16 cellular contexts compared by ENCODE assay signal in the genomic region with DNA sequence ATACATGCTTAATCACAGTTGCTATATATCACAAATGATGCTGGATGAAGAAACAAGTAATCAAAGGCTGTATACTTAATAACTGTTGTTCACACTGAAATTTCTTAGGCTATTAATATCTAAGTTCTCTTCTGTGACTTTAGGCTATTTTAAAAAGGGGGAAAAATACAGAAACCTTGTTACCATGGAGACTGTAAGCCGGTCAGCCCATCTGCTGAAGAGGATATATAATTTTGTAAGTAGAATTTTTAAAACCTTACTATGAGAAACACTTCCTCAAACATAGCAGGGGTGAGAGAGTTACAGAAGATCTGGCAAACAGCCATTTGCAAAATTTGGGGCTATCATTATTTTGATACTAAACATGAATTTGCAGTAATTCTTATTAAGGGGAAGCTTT. TPM values are rescaled to one million over a fixed set of nuclear protein-coding genes. Genes with fewer than 3 reads are reported as not detected.
DNase-seq lines count a peak whose midpoint lies in the region; ATAC-seq and TF ChIP-seq lines count a peak whose summit lies in the region.
"Had no signal": no experiment of that assay in that cellular context is flagged by ENCODE, and none has a peak within 500 bp of the region (broad histone marks: within the 10 kb centered on the region; RNA-seq: fewer than 3 reads in every experiment).

No MANE protein-coding gene starts in this region.

- no peak overlapping the region for H3K27ac ChIP-seq in effector memory CD4-positive, alpha-beta T cell (ENCODE audit: insufficient read depth, low read length, poor library complexity, severe bottlenecking)
- H3K27ac ChIP-seq in A673 (ENCODE audit: low read depth, low read length, poor library complexity, severe bottlenecking): no peak overlapping the region
- H3K27ac ChIP-seq: KMS-11, ovary had no signal

- POLR2A ChIA-PET in A673 (lab: Charles Lee; ENCODE audit: low non-redundant PET): no interaction called here
- POLR2A ChIA-PET in activated CD4-positive, alpha-beta T cell treated with anti-CD3 and anti-CD28 coated beads for 36 hours (lab: Charles Lee): no interaction called here

- no peaks in the 10 kb centered on the region for H3K36me3 ChIP-seq in effector memory CD4-positive, alpha-beta T cell (ENCODE audit: control insufficient read depth, insufficient read depth, low read length)
- H3K36me3 ChIP-seq in A673 (ENCODE audit: insufficient read depth, low read length, poor library complexity, severe bottlenecking): no peaks in the 10 kb centered on the region
- H3K36me3 ChIP-seq: ovary had no signal

- CTCF ChIA-PET in A673 (lab: Charles Lee): no interaction called here
- CTCF ChIA-PET in activated CD4-positive, alpha-beta T cell treated with anti-CD3 and anti-CD28 coated beads for 36 hours (lab: Charles Lee): no interaction called here

- H3K4me3 ChIP-seq in effector memory CD4-positive, alpha-beta T cell (ENCODE audit: insufficient read depth, low read depth, low read length, poor library complexity, severe bottlenecking): no peak overlapping the region
- no peak overlapping the region for H3K4me3 ChIP-seq in A673 (ENCODE audit: low read depth, low read length, poor library complexity, severe bottlenecking)
- H3K4me3 ChIP-seq: ovary had no signal

- H3K4me3 Mint-ChIP-seq in CD14-positive monocyte: no peak overlapping the region
- H3K4me3 Mint-ChIP-seq in activated CD4-positive, alpha-beta T cell treated with anti-CD3 and anti-CD28 coated beads for 36 hours: no peak overlapping the region
- H3K4me3 Mint-ChIP-seq: activated naive CD4-positive, alpha-beta T cell treated with anti-CD3 and anti-CD28 coated beads, Interleukin-2, amount 50 U/mL, for 24 hours; T-helper 17 cell had no signal

- peaks cover 13% of the 10 kb centered on the region for H3K4me1 Mint-ChIP-seq in CD14-positive monocyte
- no peaks in the 10 kb centered on the region for H3K4me1 Mint-ChIP-seq in activated CD4-positive, alpha-beta T cell treated with anti-CD3 and anti-CD28 coated beads for 36 hours
- H3K4me1 Mint-ChIP-seq: activated naive CD4-positive, alpha-beta T cell treated with anti-CD3 and anti-CD28 coated beads, Interleukin-2, amount 50 U/mL, for 24 hours; T-helper 17 cell had no signal

- H3K36me3 Mint-ChIP-seq in CD14-positive monocyte: peaks cover 0 to 8% of the 10 kb centered on the region in 2 donors
- no peaks in the 10 kb centered on the region for H3K36me3 Mint-ChIP-seq in activated CD4-positive, alpha-beta T cell treated with anti-CD3 and anti-CD28 coated beads for 36 hours (ENCODE audit: low read depth)
- H3K36me3 Mint-ChIP-seq: activated naive CD4-positive, alpha-beta T cell treated with anti-CD3 and anti-CD28 coated beads, Interleukin-2, amount 50 U/mL, for 24 hours had no signal

- no peaks in the 10 kb centered on the region for H3K9me3 ChIP-seq in effector memory CD4-positive, alpha-beta T cell (ENCODE audit: control insufficient read depth, low read length)
- H3K9me3 ChIP-seq in A673 (ENCODE audit: low read depth, low read length, poor library complexity, severe bottlenecking): no peaks in the 10 kb centered on the region
- H3K9me3 ChIP-seq: ovary had no signal

- intact Hi-C loops in CD14-positive monocyte (cut with micrococcal nuclease) (no loop called here), A673 (cut with micrococcal nuclease; ENCODE audit: unreplicated experiment) (no loop called here)
- intact Hi-C loops in activated CD4-positive, alpha-beta T cell treated with anti-CD3 and anti-CD28 coated beads for 36 hours (cut with DNase I, micrococcal nuclease): no loop called here

- peaks cover 0 to 1% (median 0%) of the 10 kb centered on the region in 3 donors for H3K27me3 Mint-ChIP-seq in CD14-positive monocyte (ENCODE audit: low read depth in 3 of 3)
- H3K27me3 Mint-ChIP-seq in activated CD4-positive, alpha-beta T cell treated with anti-CD3 and anti-CD28 coated beads for 36 hours: peaks cover 3% of the 10 kb centered on the region
- H3K27me3 Mint-ChIP-seq: activated naive CD4-positive, alpha-beta T cell treated with anti-CD3 and anti-CD28 coated beads, Interleukin-2, amount 50 U/mL, for 24 hours had no signal

- no peaks in the 10 kb centered on the region for H3K4me1 ChIP-seq in effector memory CD4-positive, alpha-beta T cell (ENCODE audit: control insufficient read depth, insufficient read depth, low read length, poor library complexity, severe bottlenecking)
- H3K4me1 ChIP-seq in A673 (ENCODE audit: insufficient read depth, low read length, poor library complexity, severe bottlenecking): no peaks in the 10 kb centered on the region

- TF ChIP-seq CTCF in CD14-positive monocyte (IDR thresholded peaks at IDR 0.05) (no peak), A673 (conservative IDR thresholded peaks at IDR 0.05; ENCODE audit: low read depth, low read length) (no peak)

- H3K9me3 Mint-ChIP-seq in CD14-positive monocyte: peaks cover 0 to 2% (median 0%) of the 10 kb centered on the region in 7 donors
- no peaks in the 10 kb centered on the region for H3K9me3 Mint-ChIP-seq in activated CD4-positive, alpha-beta T cell treated with anti-CD3 and anti-CD28 coated beads for 36 hours (ENCODE audit: low read depth)
- H3K9me3 Mint-ChIP-seq: activated naive CD4-positive, alpha-beta T cell treated with anti-CD3 and anti-CD28 coated beads, Interleukin-2, amount 50 U/mL, for 24 hours had no signal

- H3K27ac Mint-ChIP-seq in CD14-positive monocyte: peak overlapping the region in 5 of 7 donors; percentile 26 to 68 (median 49)
- H3K27ac Mint-ChIP-seq in activated CD4-positive, alpha-beta T cell treated with anti-CD3 and anti-CD28 coated beads for 36 hours: no peak overlapping the region
- H3K27ac Mint-ChIP-seq: activated naive CD4-positive, alpha-beta T cell treated with anti-CD3 and anti-CD28 coated beads, Interleukin-2, amount 50 U/mL, for 24 hours; T-helper 17 cell had no signal

- BruUV-seq in A673 (replicated peaks; lab: Mats Ljungman, UMichigan): no TSS peak

- peak; percentile 79 for ATAC-seq in GM19043 (IDR thresholded peaks at IDR 0.05; ENCODE audit: low read depth, unreplicated experiment)
- peak; percentile 74 for ATAC-seq in HG02852 (IDR thresholded peaks at IDR 0.05; ENCODE audit: unreplicated experiment)
- ATAC-seq in activated CD4-positive, alpha-beta T cell treated with anti-CD3 and anti-CD28 coated beads for 36 hours: no peak
- ATAC-seq: T-helper 17 cell had no signal

- DNase-seq in CD14-positive monocyte (ENCODE audit: low spot score) (no peak), Kasumi-1 (lab: John Stamatoyannopoulos, UW) (peak; percentile 87 to 90), HuH-7.5 (ENCODE audit: low spot score) (no peak), A673 (ENCODE audit: low spot score) (no peak)
- no peak for DNase-seq in effector memory CD4-positive, alpha-beta T cell
- no peak for DNase-seq in activated CD4-positive, alpha-beta T cell treated with anti-CD3 and anti-CD28 coated beads for 36 hours
- DNase-seq: activated CD8-positive, alpha-beta memory T cell treated with anti-CD3 and anti-CD28 coated beads for 24 hours; hypothalamus; NCI-H2081; ovary; stimulated activated CD8-positive, alpha-beta memory T cell treated with anti-CD3 and anti-CD28 coated beads, Interleukin-4, amount 100 ng/mL, for 48 hours; T-helper 17 cell had no signal

- no peaks in the 10 kb centered on the region for H3K27me3 ChIP-seq in effector memory CD4-positive, alpha-beta T cell (replicated peaks; ENCODE audit: control insufficient read depth, insufficient read depth, low read length, poor library complexity, severe bottlenecking)
- peaks cover 3% of the 10 kb centered on the region for H3K27me3 ChIP-seq in A673 (replicated peaks; ENCODE audit: insufficient read depth, low read depth, low read length, poor library complexity)
- H3K27me3 ChIP-seq: ovary had no signal

RNA-seq across cellular contexts. Expression of gene CACNB4, which starts 27.8 kb away (rescaled TPM):
- polyA plus RNA-seq in CD14-positive monocyte: 1 to 10 TPM in 1 of 2 donors, under 1 TPM in 1; 0.44 to 1.9 TPM
- 0.19 TPM in 1 of 2 replicates, not detected in the other for total RNA-seq in A673 (2021)
- under 1 TPM; 0.26 to 0.37 TPM for total RNA-seq in activated CD4-positive, alpha-beta T cell treated with anti-CD3 and anti-CD28 coated beads for 36 hours

Comparison
In these comparisons a context has a peak if more than half of its experiments do, and no peak if none do; other contexts are left out.
1. DNase-seq: peak in Kasumi-1 (2 of 2); none in CD14-positive monocyte (single experiment), HuH-7.5 (single experiment), effector memory CD4-positive, alpha-beta T cell (0 of 3), A673 (single experiment) and activated CD4-positive, alpha-beta T cell treated with anti-CD3 and anti-CD28 coated beads for 36 hours (single experiment).